ENCODE assay signal across 8 cellular contexts in genomic region chr10:69629897-69630650, GRCh38. TPM values are rescaled to one million over a fixed set of nuclear protein-coding genes. Genes with fewer than 3 reads are reported as not detected.
DNase-seq lines count a peak whose midpoint lies in the region; ATAC-seq, FAIRE-seq and TF ChIP-seq lines count a peak whose summit lies in the region.

Gene FAM241B, plus strand, starts transcription at chr10:69630247. Its CDS starts 1,497 bp downstream, at chr10:69631744.

- H3K4me2 ChIP-seq in A549 = peak within 1 kb of the TSS; percentile 76

- peaks cover 3 to 55% (median 36%) of the 10 kb centered on the region in 7 donors for H3K4me1 Mint-ChIP-seq in naive thymus-derived CD4-positive, alpha-beta T cell
- peaks cover 8% of the 10 kb centered on the region for H3K4me1 Mint-ChIP-seq in stimulated activated effector memory CD8-positive, alpha-beta T cell treated with anti-CD3 and anti-CD28 coated beads, Interleukin-12 subunit alpha, Interleukin-12 subunit beta, amount 100 ng/mL, for 72 hours

- peaks cover 0 to 17% (median 10%) of the 10 kb centered on the region in 5 donors for H3K36me3 Mint-ChIP-seq in naive thymus-derived CD4-positive, alpha-beta T cell
- H3K36me3 Mint-ChIP-seq in stimulated activated effector memory CD8-positive, alpha-beta T cell treated with anti-CD3 and anti-CD28 coated beads, Interleukin-12 subunit alpha, Interleukin-12 subunit beta, amount 100 ng/mL, for 72 hours = peaks cover 6% of the 10 kb centered on the region

- H3K27ac Mint-ChIP-seq in naive thymus-derived CD4-positive, alpha-beta T cell = peak within 1 kb of the TSS; percentile 53 to 88 (median 79)
- H3K27ac Mint-ChIP-seq in stimulated activated effector memory CD8-positive, alpha-beta T cell treated with anti-CD3 and anti-CD28 coated beads, Interleukin-12 subunit alpha, Interleukin-12 subunit beta, amount 100 ng/mL, for 72 hours = peak within 1 kb of the TSS; percentile 12

- POLR2A ChIA-PET in A549 (lab: Yijun Ruan, JAX) = no interaction called here
- POLR2A ChIA-PET in naive thymus-derived CD4-positive, alpha-beta T cell (lab: Charles Lee) = no interaction called here

- no peaks in the 10 kb centered on the region for H3K27me3 ChIP-seq in naive thymus-derived CD4-positive, alpha-beta T cell (ENCODE audit: control insufficient read depth in 2 of 2, insufficient read depth in 2 of 2, low read length in 2 of 2)

- H3K36me3 ChIP-seq in naive thymus-derived CD4-positive, alpha-beta T cell (ENCODE audit: control insufficient read depth in 2 of 3, insufficient read depth in 3 of 3, low read length in 3 of 3) = peaks cover 0 to 15% (median 0%) of the 10 kb centered on the region in 3 experiments

- CTCF ChIA-PET in A549 (lab: Yijun Ruan, JAX) = interaction anchor here (0.7 to 4.1 kb wide), 20 partner anchors 9 to 598 kb away, joined by 3 to 34 read pairs (median 4); no protein-coding TSS in a partner anchor
- CTCF ChIA-PET in naive thymus-derived CD4-positive, alpha-beta T cell (lab: Charles Lee) = interaction anchor here (0.5 to 1.8 kb wide), 8 partner anchors 8 to 1851 kb away, joined by 3 to 9 read pairs (median 4); no protein-coding TSS in a partner anchor

- peaks cover 0 to 10% (median 0%) of the 10 kb centered on the region in 11 donors for H3K9me3 Mint-ChIP-seq in naive thymus-derived CD4-positive, alpha-beta T cell
- H3K9me3 Mint-ChIP-seq in stimulated activated effector memory CD8-positive, alpha-beta T cell treated with anti-CD3 and anti-CD28 coated beads, Interleukin-12 subunit alpha, Interleukin-12 subunit beta, amount 100 ng/mL, for 72 hours = no peaks in the 10 kb centered on the region

- H3K4me1 ChIP-seq in A549 = peaks cover 7% of the 10 kb centered on the region
- peaks cover 13 to 26% of the 10 kb centered on the region in 2 donors for H3K4me1 ChIP-seq in naive thymus-derived CD4-positive, alpha-beta T cell (ENCODE audit: control insufficient read depth in 2 of 2, insufficient read depth in 2 of 2, low read length in 2 of 2)

- peak in 1 of 2 experiments; percentile 51; a peak in 2 of 5 replicates for TF ChIP-seq RAD21 in A549 (conservative IDR thresholded peaks at IDR 0.05 in 1 of 2, IDR thresholded peaks at IDR 0.05 in 1 of 2)

- peak; percentile 86 to 94 for ATAC-seq in A549
- peak; percentile 99 for ATAC-seq in naive thymus-derived CD4-positive, alpha-beta T cell
- ATAC-seq in stimulated activated effector memory CD8-positive, alpha-beta T cell treated with anti-CD3 and anti-CD28 coated beads, Interleukin-12 subunit alpha, Interleukin-12 subunit beta, amount 100 ng/mL, for 72 hours = peak; percentile 87
- ATAC-seq in GM21619 (IDR thresholded peaks at IDR 0.05; ENCODE audit: unreplicated experiment) = no peak

- H3K27ac ChIP-seq in A549 (peak within 1 kb of the TSS; percentile 80 to 98), epithelial cell of prostate (no peak within 1 kb of the TSS)
- peak within 1 kb of the TSS; percentile 67 for H3K27ac ChIP-seq in naive thymus-derived CD4-positive, alpha-beta T cell (ENCODE audit: low read depth, low read length)

- peak within 1 kb of the TSS; percentile 68 to 85 (median 79) for H3K4me3 Mint-ChIP-seq in naive thymus-derived CD4-positive, alpha-beta T cell
- peak within 1 kb of the TSS; percentile 63 for H3K4me3 Mint-ChIP-seq in stimulated activated effector memory CD8-positive, alpha-beta T cell treated with anti-CD3 and anti-CD28 coated beads, Interleukin-12 subunit alpha, Interleukin-12 subunit beta, amount 100 ng/mL, for 72 hours

- peak within 1 kb of the TSS; percentile 77 for H3K4me3 ChIP-seq in A549
- H3K4me3 ChIP-seq in naive thymus-derived CD4-positive, alpha-beta T cell (ENCODE audit: low read length) = peak within 1 kb of the TSS; percentile 50

- WGBS in A549 (ENCODE audit: missing lambda C conversion rate) = 3% methylated on average over 8 of the region's 72 CpGs

- FAIRE-seq in A549 (lab: Jason Lieb, UNC) = no peak

- no peaks in the 10 kb centered on the region for H3K27me3 Mint-ChIP-seq in naive thymus-derived CD4-positive, alpha-beta T cell

- DNase-seq in A549 (ENCODE audit: low read depth in 1 of 2, low spot score in 1 of 2) (peak; percentile 70 to 82), GM19240 (ENCODE audit: insufficient read length, low spot score) (peak; percentile 33), NCI-H226 (peak; percentile 38), epithelial cell of prostate (ENCODE audit: low read depth, low spot score) (peak; percentile 20)
- DNase-seq in activated CD8-positive, alpha-beta memory T cell treated with anti-CD3 and anti-CD28 coated beads, Interleukin-2, amount 50 U/mL, for 48 hours = peak; percentile 92
- peak; percentile 60 to 82 (median 75) for DNase-seq in naive thymus-derived CD4-positive, alpha-beta T cell
- peak; percentile 77 to 85 for DNase-seq in stimulated activated effector memory CD8-positive, alpha-beta T cell treated with anti-CD3 and anti-CD28 coated beads, Interleukin-12 subunit alpha, Interleukin-12 subunit beta, amount 100 ng/mL, for 72 hours (ENCODE audit: low spot score in 2 of 2)

- no peak for TF ChIP-seq EP300 in A549 (IDR thresholded peaks at IDR 0.05)

- H3K9me3 ChIP-seq in A549 = no peaks in the 10 kb centered on the region
- no peaks in the 10 kb centered on the region for H3K9me3 ChIP-seq in naive thymus-derived CD4-positive, alpha-beta T cell (ENCODE audit: control insufficient read depth in 2 of 3, low read length in 3 of 3)

- peak; percentile 43 for TF ChIP-seq POLR2A in A549 (IDR thresholded peaks at IDR 0.05; ENCODE audit: low read length)

- intact Hi-C loops in naive thymus-derived CD4-positive, alpha-beta T cell (cut with micrococcal nuclease) = loop anchor here (1.0 to 10.0 kb wide), 4 partner anchors 9 to 395 kb away; partner anchors contain the start of gene NEUROG3 (in 1 of the 2)

- TF ChIP-seq CTCF in A549 (IDR thresholded peaks at IDR 0.05) = peak; percentile 89

TF ChIP-seq in A549, 52 proteins besides CTCF, POLR2A, EP300 and RAD21 (continues in another document):
- no peak for TF ChIP-seq MAZ (IDR thresholded peaks at IDR 0.05; ENCODE audit: borderline replicate concordance, low read depth, low read length)
- TF ChIP-seq PBX3 (IDR thresholded peaks at IDR 0.05) = no peak
- peak; percentile 33; the same call in 2 of the 3 replicates for TF ChIP-seq SMC3 (IDR thresholded peaks at IDR 0.05)
- peak; percentile 79; the same call in 1 of the 2 replicates for TF ChIP-seq PHF8 (IDR thresholded peaks at IDR 0.05; ENCODE audit: borderline replicate concordance, low read depth)
- TF ChIP-seq RARB (CRISPR knock-in tag; IDR thresholded peaks at IDR 0.05) = no peak
- no peak for TF ChIP-seq REST (IDR thresholded peaks at IDR 0.05)
- peak in 1 of 2 experiments; percentile 62; a peak in 2 of 5 replicates for TF ChIP-seq JUN (IDR thresholded peaks at IDR 0.05)
- peak; percentile 51; the same call in 1 of the 2 replicates for TF ChIP-seq E2F6 (IDR thresholded peaks at IDR 0.05; ENCODE audit: borderline replicate concordance, low read depth)
- TF ChIP-seq CEBPB (IDR thresholded peaks at IDR 0.05) = no peak
- no peak for TF ChIP-seq TFCP2L1 (CRISPR knock-in tag; IDR thresholded peaks at IDR 0.05)

RNA-seq across cellular contexts. Expression of gene FAM241B, which starts in this region (rescaled TPM):
- polyA plus RNA-seq in A549 (2011; rRNA removed) = 17.8 and 22.8 TPM in 2 replicates
- 31.6 and 32.0 TPM in 2 replicates for polyA plus RNA-seq in A549 (2012; cell fraction: cytosol; rRNA removed)
- polyA plus RNA-seq in A549 (2012; cell fraction: nucleus; rRNA removed) = 25.5 and 30.3 TPM in 2 replicates
- polyA plus RNA-seq in A549 (2017; fragmentation: RNase III; extraction: RNeasy Plus Mini Kit Qiagen cat#74134 plus additional on column Dnase treatment) = 22.0 to 24.5 TPM (median 23.8 TPM) in 3 replicates
- polyA minus RNA-seq in A549 (2011; rRNA and poly(A)+ RNA removed) = 7.5 and 7.7 TPM in 2 replicates
- 10 to 100 TPM in 4 of 5 experiments, 1 to 10 TPM in 1; 8.6 to 13.9 (median 12.4) TPM for total RNA-seq in naive thymus-derived CD4-positive, alpha-beta T cell
- 10 to 100 TPM; 21.3 to 26.3 TPM for polyA plus RNA-seq in naive thymus-derived CD4-positive, alpha-beta T cell

Comparison
In these comparisons a context has a peak if more than half of its experiments do, and no peak if none do; other contexts are left out.
1. DNase-seq: peak in every context shown above with its lines; median percentile 92 in activated CD8-positive, alpha-beta memory T cell treated with anti-CD3 and anti-CD28 coated beads, Interleukin-2, amount 50 U/mL, for 48 hours; 81 in stimulated activated effector memory CD8-positive, alpha-beta T cell treated with anti-CD3 and anti-CD28 coated beads, Interleukin-12 subunit alpha, Interleukin-12 subunit beta, amount 100 ng/mL, for 72 hours; 76 in A549; 75 in naive thymus-derived CD4-positive, alpha-beta T cell; 38 in NCI-H226; 33 in GM19240; 20 in epithelial cell of prostate.